In the genomic region with DNA sequence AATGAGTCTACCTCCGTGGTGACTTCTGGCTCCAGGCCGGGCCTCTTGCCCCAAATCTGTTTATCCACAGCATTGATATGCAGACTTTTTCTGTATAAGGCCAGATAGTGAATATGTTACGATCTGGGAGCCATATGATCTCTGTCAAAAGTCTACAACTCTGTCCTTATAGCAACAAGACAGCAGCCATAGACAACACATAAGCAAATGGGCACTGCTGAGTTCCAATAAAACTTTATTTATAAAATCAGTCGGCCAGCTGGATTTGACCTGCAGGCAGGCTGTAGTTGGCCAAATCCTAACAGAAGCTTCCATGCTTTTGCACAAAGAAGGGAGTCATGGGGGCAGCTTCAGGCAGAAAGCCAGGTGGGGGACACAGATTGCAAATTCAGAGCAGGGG, we compare ENCODE assay signal across 20 cellular contexts. TPM values are rescaled to one million over a fixed set of nuclear protein-coding genes. Genes with fewer than 3 reads are reported as not detected.
"Had no signal": no experiment of that assay in that cellular context is flagged by ENCODE, and none has a peak within 500 bp of the region (broad histone marks: within the 10 kb centered on the region; RNA-seq: fewer than 3 reads in every experiment).

No MANE protein-coding gene starts in this region.

- H3K9me3 ChIP-seq: gastroesophageal sphincter, heart left ventricle, neutrophil, stomach, tibial artery had no signal

- H2AFZ ChIP-seq: hepatocyte, parathyroid adenoma had no signal

- H3K4me1 ChIP-seq: gastroesophageal sphincter, heart left ventricle, parathyroid adenoma, stomach, tibial artery had no signal

- H3K79me2 ChIP-seq: hepatocyte, parathyroid adenoma had no signal

- H3K27ac Mint-ChIP-seq: endodermal cell, memory B cell, progenitor cell of endocrine pancreas, type B pancreatic cell had no signal

- H3K9me3 Mint-ChIP-seq: endodermal cell, memory B cell, natural killer cell, type B pancreatic cell had no signal

- H3K27ac ChIP-seq: epithelial cell of prostate, gastroesophageal sphincter, heart left ventricle, hepatocyte, neutrophil, parathyroid adenoma, stomach, tibial artery had no signal

- H3K4me3 Mint-ChIP-seq: endodermal cell, memory B cell, natural killer cell, type B pancreatic cell had no signal

- H3K27me3 ChIP-seq: heart left ventricle, hepatocyte, stomach, tibial artery had no signal

- FAIRE-seq: kidney had no signal

- DNase-seq: effector CD8-positive, alpha-beta T cell; kidney; stomach; tibial artery had no signal

- H3K27me3 Mint-ChIP-seq: type B pancreatic cell had no signal

- H3K36me3 Mint-ChIP-seq: memory B cell, natural killer cell, type B pancreatic cell had no signal

- H3K9ac ChIP-seq: parathyroid adenoma had no signal

- H3K36me3 ChIP-seq: gastroesophageal sphincter, heart left ventricle, neutrophil had no signal

- ATAC-seq: esophagus mucosa, gastroesophageal sphincter, left lobe of liver, sciatic nerve had no signal

- H3K4me3 ChIP-seq: gastroesophageal sphincter, heart left ventricle, hepatocyte, lung, smooth muscle cell, stomach, tibial artery had no signal

- H3K4me1 Mint-ChIP-seq: memory B cell had no signal

- H3K4me2 ChIP-seq: hepatocyte, smooth muscle cell had no signal

RNA-seq across cellular contexts. Expression of gene TMEM51, which starts 42.0 kb away (rescaled TPM):
- total RNA-seq: natural killer cell had no signal
